Comparison of ENCODE assay signal across 31 cellular contexts in genomic region chr9:126448865-126449577, GRCh38.
A peak's percentile ranks its signal among the peaks of the same experiment; 100 is the strongest.
DNase-seq lines count a peak whose midpoint lies in the region; ATAC-seq, FAIRE-seq and TF ChIP-seq lines count a peak whose summit lies in the region.
"Had no signal": no experiment of that assay in that cellular context is flagged by ENCODE, and none has a peak within 500 bp of the region (broad histone marks: within the 10 kb centered on the region; RNA-seq: fewer than 3 reads in every experiment).

No MANE protein-coding gene starts in this region.

- WGBS in endodermal cell (ENCODE audit: insufficient coverage in 1 of 2, insufficient read length in 1 of 2), 2 experiments, result 89 to 90% methylated on average over 12 to 14 of the region's 14 CpGs
- WGBS in H9 (ENCODE audit: extremely low coverage, insufficient read length, low lambda C conversion rate), result no CpG with 5 or more reads among the region's 14 CpGs
- WGBS in trophoblast cell (ENCODE audit: extremely low coverage, insufficient coverage, insufficient read length), result no CpG with 5 or more reads among the region's 14 CpGs
- WGBS in pancreas, 2 donors, result 93 to 97% methylated on average over 14 of the region's 14 CpGs

- H2BK5ac ChIP-seq in H9 (ENCODE audit: insufficient read length, low read length) (no peak overlapping the region), trophoblast cell (ENCODE audit: low read depth, low read length, poor library complexity) (no peak overlapping the region)

- intact Hi-C loops in pancreas (cut with DNase I), result no loop called here

- FAIRE-seq in pancreas (lab: Jason Lieb, UNC), result no peak
- FAIRE-seq: astrocyte, GM12892, islet of Langerhans had no signal

- no peak overlapping the region for H3K4ac ChIP-seq in H9 (ENCODE audit: low read depth, low read length)
- H3K4ac ChIP-seq in trophoblast cell (ENCODE audit: low read depth, low read length), result no peak overlapping the region

- no peak overlapping the region for H2BK20ac ChIP-seq in H9 (ENCODE audit: low read depth, low read length, poor library complexity, severe bottlenecking)

- H3K9me3 ChIP-seq in endodermal cell (ENCODE audit: control insufficient read depth, low read length) (no peaks in the 10 kb centered on the region), neutrophil (no peaks in the 10 kb centered on the region), H9 (ENCODE audit: control insufficient read depth, low read depth, low read length) (no peaks in the 10 kb centered on the region), trophoblast cell (ENCODE audit: insufficient read depth, low read depth, low read length) (no peaks in the 10 kb centered on the region), pancreas (no peaks in the 10 kb centered on the region)
- H3K9me3 ChIP-seq: BLaER1 treated with 17β-estradiol and CSF1 and Interleukin-3, amounts not matched to agents 10 nM and 100 nM; colonic mucosa; left lung; psoas muscle; sigmoid colon; transverse colon had no signal

- no peak overlapping the region for H3K23ac ChIP-seq in H9 (ENCODE audit: insufficient read length, low read depth, low read length)
- no peak overlapping the region for H3K23ac ChIP-seq in trophoblast cell (ENCODE audit: low read length)

- H4K12ac ChIP-seq in trophoblast cell (ENCODE audit: low read depth, low read length), result no peak overlapping the region

- H2BK120ac ChIP-seq in H9 (ENCODE audit: low read depth, low read length, poor library complexity, severe bottlenecking), result no peak overlapping the region
- no peak overlapping the region for H2BK120ac ChIP-seq in trophoblast cell (ENCODE audit: insufficient read depth, low read length, poor library complexity)

- H4K8ac ChIP-seq in H9 (replicated peaks; ENCODE audit: insufficient read length, low read depth, low read length) (no peak overlapping the region), trophoblast cell (ENCODE audit: low read depth, low read length) (no peak overlapping the region)

- H3K18ac ChIP-seq in H9 (ENCODE audit: insufficient read length, low read depth, low read length), result no peak overlapping the region
- no peak overlapping the region for H3K18ac ChIP-seq in trophoblast cell (ENCODE audit: low read length)

- no peaks in the 10 kb centered on the region for H4K20me1 ChIP-seq in H9 (ENCODE audit: control insufficient read depth, insufficient read depth, insufficient read length)
- H4K20me1 ChIP-seq: BLaER1 treated with 17β-estradiol and CSF1 and Interleukin-3, amounts not matched to agents 10 nM and 100 nM had no signal

- H3K4me3 Mint-ChIP-seq in endodermal cell (no peak overlapping the region), H9 (no peak overlapping the region)
- H3K4me3 Mint-ChIP-seq: activated CD4-positive, alpha-beta memory T cell treated with anti-CD3 and anti-CD28 coated beads, Interleukin-2, amount 10 ng/mL, durations not matched to agents 7 days and 5 days; activated naive CD8-positive, alpha-beta T cell treated with anti-CD3 and anti-CD28 coated beads, Interleukin-2, amount 10 ng/mL, durations not matched to agents 7 days and 5 days; T-helper 1 cell treated with Interleukin-12 subunit alpha and Interleukin-12 subunit beta and Interleukin-4 antibody, amounts not matched to agents 30 μg/mL and 1 μg/mL, for 36 hours had no signal

- no peaks in the 10 kb centered on the region for H3K9me3 Mint-ChIP-seq in endodermal cell
- no peaks in the 10 kb centered on the region for H3K9me3 Mint-ChIP-seq in H9
- H3K9me3 Mint-ChIP-seq: activated CD4-positive, alpha-beta memory T cell treated with anti-CD3 and anti-CD28 coated beads, Interleukin-2, amount 10 ng/mL, durations not matched to agents 7 days and 5 days; activated naive CD8-positive, alpha-beta T cell treated with anti-CD3 and anti-CD28 coated beads, Interleukin-2, amount 10 ng/mL, durations not matched to agents 7 days and 5 days; T-helper 1 cell treated with Interleukin-12 subunit alpha and Interleukin-12 subunit beta and Interleukin-4 antibody, amounts not matched to agents 30 μg/mL and 1 μg/mL, for 36 hours had no signal

- H3K9ac ChIP-seq in endodermal cell (ENCODE audit: extremely low read depth, low read length, poor library complexity, severe bottlenecking), result no peak overlapping the region
- no peak overlapping the region for H3K9ac ChIP-seq in H9 (ENCODE audit: extremely low read depth, insufficient read length, low read length)
- no peak overlapping the region for H3K9ac ChIP-seq in trophoblast cell (ENCODE audit: low read length)
- H3K9ac ChIP-seq: BLaER1 treated with 17β-estradiol and CSF1 and Interleukin-3, amounts not matched to agents 10 nM and 100 nM had no signal

- peak; percentile 7 for DNase-seq in DMS 273 (lab: John Stamatoyannopoulos, UW; ENCODE audit: unreplicated experiment)
- DNase-seq in DMS 273 treated with DMSO at 0.1 percent for 48 hours (lab: John Stamatoyannopoulos, UW), result no peak
- peak; percentile 40 for DNase-seq in NCI-H69 (lab: John Stamatoyannopoulos, UW)
- DNase-seq in endodermal cell, result no peak
- no peak for DNase-seq in H9
- DNase-seq in trophoblast cell, result no peak
- no peak for DNase-seq in pancreas
- DNase-seq: activated CD4-positive, alpha-beta memory T cell treated with anti-CD3 and anti-CD28 coated beads, Interleukin-2, amount 10 ng/mL, durations not matched to agents 7 days and 5 days; activated CD4-positive, alpha-beta T cell treated with anti-CD3 and anti-CD28 coated beads for 1 hour; activated naive CD8-positive, alpha-beta T cell treated with anti-CD3 and anti-CD28 coated beads, Interleukin-2, amount 10 ng/mL, durations not matched to agents 7 days and 5 days; activated T-cell treated with anti-CD3 and anti-CD28 coated beads for 4 hours; colonic mucosa; DMS53; effector CD8-positive, alpha-beta T cell; Kasumi-1; left lung; occipital lobe; PC-3; psoas muscle; sigmoid colon; stimulated activated CD4-positive, alpha-beta T cell treated with anti-CD3 and anti-CD28 coated beads, Interleukin-4, amount 100 ng/mL, for 1 hour; transverse colon had no signal

- H3K27ac Mint-ChIP-seq in endodermal cell (no peak overlapping the region), H9 (no peak overlapping the region)
- H3K27ac Mint-ChIP-seq: activated CD4-positive, alpha-beta memory T cell treated with anti-CD3 and anti-CD28 coated beads, Interleukin-2, amount 10 ng/mL, durations not matched to agents 7 days and 5 days; T-helper 1 cell treated with Interleukin-12 subunit alpha and Interleukin-12 subunit beta and Interleukin-4 antibody, amounts not matched to agents 30 μg/mL and 1 μg/mL, for 36 hours had no signal

- no peaks in the 10 kb centered on the region for H3K27me3 Mint-ChIP-seq in endodermal cell (ENCODE audit: insufficient read depth)
- H3K27me3 Mint-ChIP-seq in H9 (ENCODE audit: low read depth), result no peaks in the 10 kb centered on the region
- H3K27me3 Mint-ChIP-seq: activated naive CD8-positive, alpha-beta T cell treated with anti-CD3 and anti-CD28 coated beads, Interleukin-2, amount 10 ng/mL, durations not matched to agents 7 days and 5 days had no signal

- H4K91ac ChIP-seq in H9 (ENCODE audit: insufficient read length, low read depth, low read length) (no peak overlapping the region), trophoblast cell (ENCODE audit: low read depth, low read length) (no peak overlapping the region)

- H3K4me1 ChIP-seq in endodermal cell (ENCODE audit: control insufficient read depth, insufficient read depth, low read length) (no peaks in the 10 kb centered on the region), neutrophil (ENCODE audit: control insufficient read depth in 1 of 2, insufficient read depth in 1 of 2, low read depth in 1 of 2, low read length in 1 of 2) (no peaks in the 10 kb centered on the region), H9 (ENCODE audit: insufficient read depth, low read length) (no peaks in the 10 kb centered on the region), trophoblast cell (ENCODE audit: control insufficient read depth in 1 of 2, insufficient read depth in 2 of 2, low read length in 2 of 2) (no peaks in the 10 kb centered on the region), pancreas (no peaks in the 10 kb centered on the region)
- H3K4me1 ChIP-seq: colonic mucosa, left lung, psoas muscle, sigmoid colon, transverse colon had no signal

- TF ChIP-seq CTCF in endodermal cell (conservative IDR thresholded peaks at IDR 0.05) (peak; percentile 26), neutrophil (IDR thresholded peaks at IDR 0.05) (no peak), H9 (conservative IDR thresholded peaks at IDR 0.05) (no peak), pancreas (IDR thresholded peaks at IDR 0.05) (no peak)

- H3K4me1 Mint-ChIP-seq in endodermal cell, result peaks cover 14% of the 10 kb centered on the region
- peaks cover 18 to 31% of the 10 kb centered on the region in 2 experiments for H3K4me1 Mint-ChIP-seq in H9
- H3K4me1 Mint-ChIP-seq: activated CD4-positive, alpha-beta memory T cell treated with anti-CD3 and anti-CD28 coated beads, Interleukin-2, amount 10 ng/mL, durations not matched to agents 7 days and 5 days had no signal

- no peak overlapping the region for H2BK15ac ChIP-seq in H9 (ENCODE audit: low read depth, low read length)

- H3K23me2 ChIP-seq in H9 (ENCODE audit: insufficient read length, low read depth, low read length, poor library complexity, severe bottlenecking), result no peaks in the 10 kb centered on the region

- H3K4me3 ChIP-seq in endodermal cell (ENCODE audit: low read length) (no peak overlapping the region), neutrophil (ENCODE audit: low read depth in 1 of 2, low read length in 1 of 2) (no peak overlapping the region), trophoblast cell (ENCODE audit: low read depth, low read length) (no peak overlapping the region), pancreas (no peak overlapping the region)
- H3K4me3 ChIP-seq: BLaER1 treated with 17β-estradiol and CSF1 and Interleukin-3, amounts not matched to agents 10 nM and 100 nM; colonic mucosa; left lung; psoas muscle; sigmoid colon; transverse colon had no signal

- H3K27me3 ChIP-seq in endodermal cell (ENCODE audit: control insufficient read depth, insufficient read depth, low read length, poor library complexity, severe bottlenecking) (no peaks in the 10 kb centered on the region), neutrophil (no peaks in the 10 kb centered on the region), H9 (ENCODE audit: insufficient read depth, low read length) (no peaks in the 10 kb centered on the region), trophoblast cell (ENCODE audit: insufficient read depth, low read length) (no peaks in the 10 kb centered on the region), pancreas (no peaks in the 10 kb centered on the region)
- H3K27me3 ChIP-seq: BLaER1 treated with 17β-estradiol and CSF1 and Interleukin-3, amounts not matched to agents 10 nM and 100 nM; colonic mucosa; left lung; sigmoid colon; transverse colon had no signal

- no peak overlapping the region for H2AK5ac ChIP-seq in H9 (ENCODE audit: insufficient read length, low read length)
- no peak overlapping the region for H2AK5ac ChIP-seq in trophoblast cell (ENCODE audit: low read length)

- H3K36me3 Mint-ChIP-seq in endodermal cell (ENCODE audit: low read depth) (peaks cover 2% of the 10 kb centered on the region), H9 (ENCODE audit: insufficient read depth in 1 of 3, low read depth in 3 of 3) (no peaks in the 10 kb centered on the region)

- no peak overlapping the region for H3T11ph ChIP-seq in H9 (ENCODE audit: low read length)

- no peaks in the 10 kb centered on the region for H3K36me3 ChIP-seq in endodermal cell (ENCODE audit: control insufficient read depth, insufficient read depth, low read length)
- H3K36me3 ChIP-seq in neutrophil, result no peaks in the 10 kb centered on the region
- H3K36me3 ChIP-seq in trophoblast cell (ENCODE audit: control insufficient read depth in 1 of 2, insufficient read depth in 2 of 2, low read length in 2 of 2), result peaks cover 5 to 11% of the 10 kb centered on the region in 2 experiments
- no peaks in the 10 kb centered on the region for H3K36me3 ChIP-seq in pancreas
- H3K36me3 ChIP-seq: BLaER1 treated with 17β-estradiol and CSF1 and Interleukin-3, amounts not matched to agents 10 nM and 100 nM; colonic mucosa; transverse colon had no signal

- H2BK12ac ChIP-seq in H9 (ENCODE audit: insufficient read length, low read depth, low read length) (no peak overlapping the region), trophoblast cell (ENCODE audit: low read length) (no peak overlapping the region)

- H3K79me1 ChIP-seq in H9 (ENCODE audit: insufficient read depth, low read depth, low read length, poor library complexity, severe bottlenecking), result no peaks in the 10 kb centered on the region
- no peaks in the 10 kb centered on the region for H3K79me1 ChIP-seq in trophoblast cell (ENCODE audit: low read length)

- no peak overlapping the region for H3K4me2 ChIP-seq in H9 (ENCODE audit: insufficient read depth, insufficient read length, low read length)
- no peak overlapping the region for H3K4me2 ChIP-seq in trophoblast cell (ENCODE audit: low read length)

- ATAC-seq in pancreas, result no peak
- ATAC-seq: left lung, PC-3, Right ventricle myocardium inferior, SK-N-SH treated with all-trans-retinoic acid at 6 μM for 48 hours had no signal

- H3K79me2 ChIP-seq in H9 (ENCODE audit: insufficient read depth, low read length) (no peaks in the 10 kb centered on the region), trophoblast cell (ENCODE audit: control insufficient read depth, insufficient read depth, low read length, poor library complexity) (no peaks in the 10 kb centered on the region)

- no peak overlapping the region for H3K27ac ChIP-seq in endodermal cell (ENCODE audit: low read depth, low read length)
- peak overlapping the region; percentile 8 for H3K27ac ChIP-seq in neutrophil
- H3K27ac ChIP-seq in H9 (ENCODE audit: insufficient read length, low read depth, low read length), result no peak overlapping the region
- H3K27ac ChIP-seq in trophoblast cell (ENCODE audit: low read depth, low read length), result no peak overlapping the region
- no peak overlapping the region for H3K27ac ChIP-seq in pancreas
- H3K27ac ChIP-seq: 22Rv1; BLaER1 treated with 17β-estradiol and CSF1 and Interleukin-3, amounts not matched to agents 10 nM and 100 nM; colonic mucosa; left lung; psoas muscle; sigmoid colon; transverse colon had no signal

- H2AFZ ChIP-seq in H9 (ENCODE audit: low read length) (no peak overlapping the region), trophoblast cell (ENCODE audit: insufficient read depth, low read length, poor library complexity) (no peak overlapping the region)

- H3K14ac ChIP-seq in H9 (ENCODE audit: insufficient read depth, low read length) (no peak overlapping the region), trophoblast cell (ENCODE audit: low read length) (no peak overlapping the region)

- H4K5ac ChIP-seq in H9 (ENCODE audit: insufficient read length, low read depth, low read length), result no peak overlapping the region

- H3K56ac ChIP-seq in H9 (ENCODE audit: insufficient read length, low read depth, low read length), result no peak overlapping the region

Comparison
In these comparisons a context has a peak if more than half of its experiments do, and no peak if none do; other contexts are left out.
1. DNase-seq: peak in DMS 273 (single experiment) and NCI-H69 (single experiment); none in DMS 273 treated with DMSO at 0.1 percent for 48 hours (single experiment), endodermal cell (single experiment), H9 (single experiment), trophoblast cell (0 of 2) and pancreas (0 of 6).